In genomic region chr4:140724780-140725179, GRCh38 we compare ENCODE assay signal across 34 cellular contexts. TPM values are rescaled to one million over a fixed set of nuclear protein-coding genes. Genes with fewer than 3 reads are reported as not detected.
"Had no signal": no experiment of that assay in that cellular context is flagged by ENCODE, and none has a peak within 500 bp of the region (broad histone marks: within the 10 kb centered on the region; RNA-seq: fewer than 3 reads in every experiment).

No MANE protein-coding gene starts in this region.

- H2AFZ ChIP-seq: hepatocyte had no signal

- H3K9me3 Mint-ChIP-seq: activated naive CD4-positive, alpha-beta T cell treated with anti-CD3 and anti-CD28 coated beads for 36 hours; activated naive CD8-positive, alpha-beta T cell treated with anti-CD3 and anti-CD28 coated beads for 36 hours; activated T-helper 1 cell treated with anti-CD3 and anti-CD28 coated beads, Interleukin-12 subunit alpha, Interleukin-12 subunit beta, Interleukin-2, Interleukin-4 antibody, amounts not matched to agents 30 ng/mL and 10 ng/mL and 1 ng/mL, durations not matched to agents 14 hours and 24 hours and 36 hours; dendritic cell treated with granulocyte-macrophage colony-stimulating factor and Interleukin-4, amounts not matched to agents 40 ng/mL and 50 ng/mL, for 4 days; endodermal cell; nephron progenitor cell; stimulated activated naive B cell treated with anti-CD40 and anti-IgM and Interleukin-4, amounts not matched to agents 10 μg/mL and 1 μg/mL and 100 μg/mL, for 72 hours; T-helper 1 cell treated with Interleukin-12 subunit alpha and Interleukin-12 subunit beta and Interleukin-4 antibody, amounts not matched to agents 30 μg/mL and 1 μg/mL, for 36 hours had no signal

- ATAC-seq: activated CD4-positive, CD25-positive, alpha-beta regulatory T cell treated with anti-CD3 and anti-CD28 coated beads, Interleukin-2, amount 50 U/mL, for 24 hours; esophagus mucosa; gastroesophageal sphincter; left cardiac atrium; left ventricle myocardium superior; stimulated activated naive B cell treated with anti-CD40 and anti-IgM and Interleukin-4, amounts not matched to agents 10 μg/mL and 1 μg/mL and 100 μg/mL, for 72 hours had no signal

- H3K36me3 Mint-ChIP-seq: activated naive CD8-positive, alpha-beta T cell treated with anti-CD3 and anti-CD28 coated beads for 36 hours; stimulated activated naive B cell treated with anti-CD40 and anti-IgM and Interleukin-4, amounts not matched to agents 10 μg/mL and 1 μg/mL and 100 μg/mL, for 72 hours had no signal

- H3K27me3 ChIP-seq: adrenal gland, brain microvascular endothelial cell, gastroesophageal sphincter, hepatocyte, neutrophil, ovary, right lobe of liver, tibial nerve had no signal

- H3K4me2 ChIP-seq: hepatocyte had no signal

- H3K4me3 Mint-ChIP-seq: activated naive CD4-positive, alpha-beta T cell treated with anti-CD3 and anti-CD28 coated beads for 36 hours; activated naive CD8-positive, alpha-beta T cell treated with anti-CD3 and anti-CD28 coated beads for 36 hours; activated T-helper 1 cell treated with anti-CD3 and anti-CD28 coated beads, Interleukin-12 subunit alpha, Interleukin-12 subunit beta, Interleukin-2, Interleukin-4 antibody, amounts not matched to agents 30 ng/mL and 10 ng/mL and 1 ng/mL, durations not matched to agents 14 hours and 24 hours and 36 hours; dendritic cell treated with granulocyte-macrophage colony-stimulating factor and Interleukin-4, amounts not matched to agents 40 ng/mL and 50 ng/mL, for 4 days; endodermal cell; naive B cell; nephron progenitor cell; stimulated activated naive B cell treated with anti-CD40 and anti-IgM and Interleukin-4, amounts not matched to agents 10 μg/mL and 1 μg/mL and 100 μg/mL, for 72 hours; T-helper 1 cell treated with Interleukin-12 subunit alpha and Interleukin-12 subunit beta and Interleukin-4 antibody, amounts not matched to agents 30 μg/mL and 1 μg/mL, for 36 hours had no signal

- DNase-seq: activated CD4-positive, alpha-beta T cell treated with anti-CD3 and anti-CD28 coated beads for 48 hours; activated CD4-positive, alpha-beta T cell treated with anti-CD3 and anti-CD28 coated beads, Interleukin-2, amount 50 U/mL, for 48 hours; activated CD8-positive, alpha-beta memory T cell treated with anti-CD3 and anti-CD28 coated beads, Interleukin-2, amount 50 U/mL, for 4 hours; activated effector memory CD4-positive, alpha-beta T cell treated with anti-CD3 and anti-CD28 coated beads, Interleukin-2, amount 50 U/mL, for 16 hours; activated naive CD4-positive, alpha-beta T cell treated with anti-CD3 and anti-CD28 coated beads for 36 hours; activated naive CD8-positive, alpha-beta T cell treated with anti-CD3 and anti-CD28 coated beads for 36 hours; activated T-cell treated with anti-CD3 and anti-CD28 coated beads, Interleukin-2, amount 50 U/mL, for 1 hour; adrenal gland; brain microvascular endothelial cell; central memory CD4-positive, alpha-beta T cell; endodermal cell; left cardiac atrium; left ventricle myocardium superior; naive B cell; nephron progenitor cell; ovary; right lobe of liver; stimulated activated naive B cell treated with anti-CD40 and anti-IgM and Interleukin-4, amounts not matched to agents 10 μg/mL and 1 μg/mL and 100 μg/mL, for 72 hours; T-helper 9 cell had no signal

- H3K36me3 ChIP-seq: adrenal gland, brain microvascular endothelial cell, gastroesophageal sphincter, neutrophil, ovary, right lobe of liver, tibial nerve had no signal

- H3K27ac ChIP-seq: adrenal gland, brain microvascular endothelial cell, gastroesophageal sphincter, neutrophil, ovary, right lobe of liver, skin epidermis, tibial nerve had no signal

- H3K27ac Mint-ChIP-seq: activated naive CD4-positive, alpha-beta T cell treated with anti-CD3 and anti-CD28 coated beads for 36 hours; activated naive CD8-positive, alpha-beta T cell treated with anti-CD3 and anti-CD28 coated beads for 36 hours; activated T-helper 1 cell treated with anti-CD3 and anti-CD28 coated beads, Interleukin-12 subunit alpha, Interleukin-12 subunit beta, Interleukin-2, Interleukin-4 antibody, amounts not matched to agents 30 ng/mL and 10 ng/mL and 1 ng/mL, durations not matched to agents 14 hours and 24 hours and 36 hours; dendritic cell treated with granulocyte-macrophage colony-stimulating factor and Interleukin-4, amounts not matched to agents 40 ng/mL and 50 ng/mL, for 4 days; nephron progenitor cell; stimulated activated naive B cell treated with anti-CD40 and anti-IgM and Interleukin-4, amounts not matched to agents 10 μg/mL and 1 μg/mL and 100 μg/mL, for 72 hours; T-helper 1 cell treated with Interleukin-12 subunit alpha and Interleukin-12 subunit beta and Interleukin-4 antibody, amounts not matched to agents 30 μg/mL and 1 μg/mL, for 36 hours had no signal

- H3K9me3 ChIP-seq: adrenal gland, gastroesophageal sphincter, neutrophil, ovary, right lobe of liver, tibial nerve had no signal

- H3K27me3 Mint-ChIP-seq: dendritic cell treated with granulocyte-macrophage colony-stimulating factor and Interleukin-4, amounts not matched to agents 40 ng/mL and 50 ng/mL, for 4 days; naive B cell; progenitor cell of endocrine pancreas; stimulated activated naive B cell treated with anti-CD40 and anti-IgM and Interleukin-4, amounts not matched to agents 10 μg/mL and 1 μg/mL and 100 μg/mL, for 72 hours had no signal

- H3K4me3 ChIP-seq: adrenal gland, gastroesophageal sphincter, hepatocyte, ovary, right lobe of liver, skin epidermis, tibial nerve had no signal

- FAIRE-seq: astrocyte, keratinocyte, TTC549, urothelium cell line had no signal

RNA-seq across cellular contexts. Expression of gene TBC1D9, which starts 31.4 kb away (rescaled TPM):
- total RNA-seq: activated T-helper 1 cell treated with anti-CD3 and anti-CD28 coated beads, Interleukin-12 subunit alpha, Interleukin-12 subunit beta, Interleukin-2, Interleukin-4 antibody, amounts not matched to agents 30 ng/mL and 10 ng/mL and 1 ng/mL, durations not matched to agents 14 hours and 24 hours and 36 hours had no signal
